28 cellular contexts compared by ENCODE assay signal in the genomic region with DNA sequence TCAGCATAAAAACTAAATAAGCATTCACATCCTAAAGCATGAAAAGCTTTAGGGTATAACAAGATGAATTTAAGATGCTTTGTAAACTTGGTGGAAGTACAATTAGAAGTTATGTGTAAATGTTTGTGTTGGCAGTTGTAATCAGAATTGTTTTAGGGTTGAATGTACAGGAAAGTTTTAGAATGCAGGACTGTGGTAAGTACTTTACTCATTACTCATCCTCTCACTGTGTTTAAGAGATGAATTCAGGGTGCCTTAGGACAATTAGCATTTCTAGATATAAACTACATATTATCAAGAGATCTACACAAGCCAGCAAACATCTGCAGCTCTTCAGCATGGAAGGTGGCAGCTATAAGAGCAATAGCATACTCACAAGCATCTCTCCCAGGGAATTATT.
DNase-seq lines count a peak whose midpoint lies in the region; ATAC-seq and TF ChIP-seq lines count a peak whose summit lies in the region.
"Had no signal": no experiment of that assay in that cellular context is flagged by ENCODE, and none has a peak within 500 bp of the region (broad histone marks: within the 10 kb centered on the region; RNA-seq: fewer than 3 reads in every experiment).

No MANE protein-coding gene starts in this region.

- H3K36me3 ChIP-seq in PC-3 (ENCODE audit: low read depth, low read length), result no peaks in the 10 kb centered on the region
- no peaks in the 10 kb centered on the region for H3K36me3 ChIP-seq in osteoblast (ENCODE audit: insufficient read depth, low read length)
- H3K36me3 ChIP-seq: ascending aorta, right atrium auricular region had no signal

- POLR2A ChIA-PET in PC-3 (lab: Charles Lee; ENCODE audit: unreplicated experiment), result no interaction called here

- no peaks in the 10 kb centered on the region for H3K4me1 Mint-ChIP-seq in activated T-cell treated with anti-CD3 and anti-CD28 coated beads, Interleukin-2, amount 50 U/mL, for 72 hours (ENCODE audit: low read depth)
- H3K4me1 Mint-ChIP-seq: activated CD4-positive, alpha-beta memory T cell treated with anti-CD3 and anti-CD28 coated beads, Interleukin-2, amount 10 ng/mL, durations not matched to agents 7 days and 5 days; CD8-positive, alpha-beta memory T cell; naive B cell; stimulated activated memory B cell treated with anti-CD40 and anti-IgM and Interleukin-4, amounts not matched to agents 10 μg/mL and 1 μg/mL and 100 μg/mL, for 72 hours had no signal

- no TSS peak for BruUV-seq in PC-3 (replicated peaks; lab: Mats Ljungman, UMichigan)

- H3K9ac ChIP-seq in PC-3 (ENCODE audit: low read length), result no peak overlapping the region

- H3K4me3 ChIP-seq in PC-3 (ENCODE audit: low read length), result no peak overlapping the region
- H3K4me3 ChIP-seq in epithelial cell of esophagus (ENCODE audit: low read length), result no peak overlapping the region
- no peak overlapping the region for H3K4me3 ChIP-seq in osteoblast (ENCODE audit: insufficient read depth, low read length)
- H3K4me3 ChIP-seq: ascending aorta, right atrium auricular region, testis had no signal

- ATAC-seq in PC-3, result peak; percentile 55
- ATAC-seq in activated T-cell treated with anti-CD3 and anti-CD28 coated beads, Interleukin-2, amount 50 U/mL, for 72 hours (replicated peaks in 1 of 2), result no peak
- ATAC-seq in HG02840 (IDR thresholded peaks at IDR 0.05; ENCODE audit: low FRiP score, unreplicated experiment), result no peak
- ATAC-seq: stimulated activated memory B cell treated with anti-CD40 and anti-IgM and Interleukin-4, amounts not matched to agents 10 μg/mL and 1 μg/mL and 100 μg/mL, for 72 hours had no signal

- intact Hi-C loops in PC-3 (cut with micrococcal nuclease), result no loop called here

- no peaks in the 10 kb centered on the region for H3K9me3 Mint-ChIP-seq in activated T-cell treated with anti-CD3 and anti-CD28 coated beads, Interleukin-2, amount 50 U/mL, for 72 hours
- H3K9me3 Mint-ChIP-seq: activated CD4-positive, alpha-beta memory T cell treated with anti-CD3 and anti-CD28 coated beads, Interleukin-2, amount 10 ng/mL, durations not matched to agents 7 days and 5 days; CD8-positive, alpha-beta memory T cell; endodermal cell; stimulated activated memory B cell treated with anti-CD40 and anti-IgM and Interleukin-4, amounts not matched to agents 10 μg/mL and 1 μg/mL and 100 μg/mL, for 72 hours had no signal

- no peaks in the 10 kb centered on the region for H4K20me1 ChIP-seq in PC-3 (ENCODE audit: low read length)
- H4K20me1 ChIP-seq in osteoblast (ENCODE audit: insufficient read depth, low read length), result no peaks in the 10 kb centered on the region

- H3K4me2 ChIP-seq in PC-3 (ENCODE audit: low read length) (no peak overlapping the region), osteoblast (ENCODE audit: insufficient read depth, low read length) (no peak overlapping the region)

- no peaks in the 10 kb centered on the region for H3K36me3 Mint-ChIP-seq in activated T-cell treated with anti-CD3 and anti-CD28 coated beads, Interleukin-2, amount 50 U/mL, for 72 hours (ENCODE audit: insufficient read depth in 2 of 2)
- H3K36me3 Mint-ChIP-seq: CD8-positive, alpha-beta memory T cell; naive B cell; stimulated activated memory B cell treated with anti-CD40 and anti-IgM and Interleukin-4, amounts not matched to agents 10 μg/mL and 1 μg/mL and 100 μg/mL, for 72 hours had no signal

- H3K27ac ChIP-seq in PC-3 (ENCODE audit: low read length), result no peak overlapping the region
- no peak overlapping the region for H3K27ac ChIP-seq in osteoblast (ENCODE audit: low read depth, low read length)
- H3K27ac ChIP-seq: ascending aorta, right atrium auricular region, RWPE1, testis had no signal

- H3K79me2 ChIP-seq in PC-3 (ENCODE audit: low read length) (no peaks in the 10 kb centered on the region), osteoblast (ENCODE audit: insufficient read depth, low read length) (no peaks in the 10 kb centered on the region)

- CTCF ChIA-PET in PC-3 (lab: Charles Lee), result no interaction called here

- TF ChIP-seq CTCF in PC-3 (conservative IDR thresholded peaks at IDR 0.05; ENCODE audit: low read depth, low read length) (no peak), epithelial cell of esophagus (IDR thresholded peaks at IDR 0.05; ENCODE audit: insufficient read depth, low read depth, low read length, missing control alignments) (no peak), osteoblast (IDR thresholded peaks at IDR 0.05; ENCODE audit: extremely low read depth, low read depth, low read length) (no peak)

- H3K9me3 ChIP-seq in PC-3 (ENCODE audit: low read length), result no peaks in the 10 kb centered on the region
- no peaks in the 10 kb centered on the region for H3K9me3 ChIP-seq in osteoblast (ENCODE audit: low read depth, low read length)
- H3K9me3 ChIP-seq: ascending aorta, right atrium auricular region, testis had no signal

- peaks cover 32% of the 10 kb centered on the region for H3K27me3 Mint-ChIP-seq in activated T-cell treated with anti-CD3 and anti-CD28 coated beads, Interleukin-2, amount 50 U/mL, for 72 hours (ENCODE audit: low read depth)
- H3K27me3 Mint-ChIP-seq: CD8-positive, alpha-beta memory T cell had no signal

- H3K27me3 ChIP-seq in PC-3 (ENCODE audit: low read length) (no peaks in the 10 kb centered on the region), osteoblast (ENCODE audit: insufficient read depth, low read length) (no peaks in the 10 kb centered on the region)
- H3K27me3 ChIP-seq: ascending aorta, right atrium auricular region, testis had no signal

- H2AFZ ChIP-seq in PC-3 (ENCODE audit: low read length), result no peak overlapping the region
- no peak overlapping the region for H2AFZ ChIP-seq in osteoblast (ENCODE audit: low read length)

- no peak overlapping the region for H3K4me3 Mint-ChIP-seq in activated T-cell treated with anti-CD3 and anti-CD28 coated beads, Interleukin-2, amount 50 U/mL, for 72 hours
- H3K4me3 Mint-ChIP-seq: activated CD4-positive, alpha-beta memory T cell treated with anti-CD3 and anti-CD28 coated beads, Interleukin-2, amount 10 ng/mL, durations not matched to agents 7 days and 5 days; CD8-positive, alpha-beta memory T cell; endodermal cell; naive B cell; stimulated activated memory B cell treated with anti-CD40 and anti-IgM and Interleukin-4, amounts not matched to agents 10 μg/mL and 1 μg/mL and 100 μg/mL, for 72 hours had no signal

- peak; percentile 67 for DNase-seq in EL
- DNase-seq in PC-3, result peak; percentile 18
- peak; percentile 28 for DNase-seq in epithelial cell of esophagus (ENCODE audit: low read depth)
- peak; percentile 63 for DNase-seq in osteoblast (ENCODE audit: insufficient read length, low spot score, missing footprints)
- no peak for DNase-seq in activated T-cell treated with anti-CD3 and anti-CD28 coated beads, Interleukin-2, amount 50 U/mL, for 72 hours
- DNase-seq in SHP77 treated with DMSO at 0.1 percent for 48 hours (lab: John Stamatoyannopoulos, UW), result no peak
- DNase-seq in globus pallidus (ENCODE audit: low spot score), result no peak
- DNase-seq: activated CD4-positive, alpha-beta memory T cell treated with anti-CD3 and anti-CD28 coated beads, Interleukin-2, amount 10 ng/mL, durations not matched to agents 7 days and 5 days; activated CD4-positive, CD25-positive, alpha-beta regulatory T cell; activated naive CD4-positive, alpha-beta T cell; activated T-cell treated with anti-CD3 and anti-CD28 coated beads for 4 hours; CD8-positive, alpha-beta memory T cell; DMS53; endodermal cell; foreskin melanocyte; naive B cell; NCI-H1105 treated with DMSO at 0.1 percent for 48 hours; NCI-H2081; NCI-H446 treated with DMSO at 0.1 percent for 48 hours; NK-92 treated with Interleukin-12 subunit alpha and Interleukin-12 subunit beta, amount 100 ng/mL, for 24 hours; stimulated activated CD4-positive, alpha-beta T cell treated with anti-CD3 and anti-CD28 coated beads, Interleukin-15, amount 100 ng/mL, for 24 hours; T-helper 9 cell; testis had no signal

- H3K4me1 ChIP-seq in PC-3 (ENCODE audit: insufficient read depth, low read length), result peaks cover 15% of the 10 kb centered on the region
- peaks cover 16% of the 10 kb centered on the region for H3K4me1 ChIP-seq in osteoblast (ENCODE audit: insufficient read depth, low read length)
- H3K4me1 ChIP-seq: ascending aorta, right atrium auricular region, testis had no signal

- H3F3A ChIP-seq in PC-3 (ENCODE audit: low read length, unreplicated experiment), result no peaks in the 10 kb centered on the region

- H3K27ac Mint-ChIP-seq in activated T-cell treated with anti-CD3 and anti-CD28 coated beads, Interleukin-2, amount 50 U/mL, for 72 hours, result no peak overlapping the region
- H3K27ac Mint-ChIP-seq: activated CD4-positive, alpha-beta memory T cell treated with anti-CD3 and anti-CD28 coated beads, Interleukin-2, amount 10 ng/mL, durations not matched to agents 7 days and 5 days; CD8-positive, alpha-beta memory T cell; endodermal cell; naive B cell; stimulated activated memory B cell treated with anti-CD40 and anti-IgM and Interleukin-4, amounts not matched to agents 10 μg/mL and 1 μg/mL and 100 μg/mL, for 72 hours had no signal

- no peaks in the 10 kb centered on the region for H3K9me2 ChIP-seq in PC-3 (replicated peaks; ENCODE audit: low read length)

Comparison
In these comparisons a context has a peak if more than half of its experiments do, and no peak if none do; other contexts are left out.
1. DNase-seq: peak in EL (single experiment), PC-3 (single experiment), epithelial cell of esophagus (single experiment) and osteoblast (single experiment); none in activated T-cell treated with anti-CD3 and anti-CD28 coated beads, Interleukin-2, amount 50 U/mL, for 72 hours (0 of 2), SHP77 treated with DMSO at 0.1 percent for 48 hours (single experiment) and globus pallidus (single experiment).